ENCODE assay signal across 9 cellular contexts in genomic region chr5:4941957-4942830, GRCh38.
DNase-seq lines count a peak whose midpoint lies in the region; ATAC-seq and TF ChIP-seq lines count a peak whose summit lies in the region.
"Had no signal": no experiment of that assay in that cellular context is flagged by ENCODE, and none has a peak within 500 bp of the region (broad histone marks: within the 10 kb centered on the region; RNA-seq: fewer than 3 reads in every experiment).

No MANE protein-coding gene starts in this region.

- TF ChIP-seq CTCF in H9 (conservative IDR thresholded peaks at IDR 0.05) (peak; percentile 99), astrocyte of the cerebellum (IDR thresholded peaks at IDR 0.05; ENCODE audit: low read depth, low read length, missing control alignments) (peak; percentile 88), lower lobe of right lung (IDR thresholded peaks at IDR 0.05) (peak; percentile 91)

- peaks cover 2% of the 10 kb centered on the region; the same call in 1 of the 2 replicates for H3K27me3 Mint-ChIP-seq in H9 (ENCODE audit: low read depth)
- H3K27me3 Mint-ChIP-seq: stimulated activated naive CD8-positive, alpha-beta T cell treated with anti-CD3 and anti-CD28 coated beads, Interleukin-15, Interleukin-2, amounts not matched to agents 100 ng/mL and 50 ng/mL, for 24 hours had no signal

- no peak overlapping the region for H2BK12ac ChIP-seq in H9 (ENCODE audit: insufficient read length, low read depth, low read length)

- no peak overlapping the region for H3K4me2 ChIP-seq in H9 (ENCODE audit: insufficient read depth, insufficient read length, low read length)

- no peaks in the 10 kb centered on the region for H3K23me2 ChIP-seq in H9 (ENCODE audit: insufficient read length, low read depth, low read length, poor library complexity, severe bottlenecking)

- no CpG with 5 or more reads among the region's 33 CpGs for WGBS in H9 (ENCODE audit: extremely low coverage, insufficient read length, low lambda C conversion rate)

- H2AFZ ChIP-seq in H9 (ENCODE audit: low read length): no peak overlapping the region

- DNase-seq in Daoy (ENCODE audit: low read depth) (peak; percentile 30), H9 (peak; percentile 60), astrocyte of the cerebellum (ENCODE audit: low read depth) (no peak), lower lobe of right lung (peak; percentile 48), GOT3 (lab: John Stamatoyannopoulos, UW) (no peak), T-helper 1 cell (no peak), NCI-H128 (lab: John Stamatoyannopoulos, UW; ENCODE audit: unreplicated experiment) (no peak), T-helper 2 cell (no peak)

- H3K9me3 ChIP-seq in H9 (ENCODE audit: control insufficient read depth, low read depth, low read length) (no peaks in the 10 kb centered on the region), lower lobe of right lung (no peaks in the 10 kb centered on the region)

- H4K91ac ChIP-seq in H9 (ENCODE audit: insufficient read length, low read depth, low read length): no peak overlapping the region

- H3K4me1 ChIP-seq in H9 (ENCODE audit: insufficient read depth, low read length): no peaks in the 10 kb centered on the region
- no peaks in the 10 kb centered on the region for H3K4me1 ChIP-seq in lower lobe of right lung

- H3K9me3 Mint-ChIP-seq in H9: no peaks in the 10 kb centered on the region; a peak in 1 of 5 replicates
- H3K9me3 Mint-ChIP-seq: stimulated activated naive CD8-positive, alpha-beta T cell treated with anti-CD3 and anti-CD28 coated beads, Interleukin-15, Interleukin-2, amounts not matched to agents 100 ng/mL and 50 ng/mL, for 24 hours had no signal

- no peak overlapping the region for H3K4ac ChIP-seq in H9 (ENCODE audit: low read depth, low read length)

- no peak overlapping the region for H3K14ac ChIP-seq in H9 (ENCODE audit: insufficient read depth, low read length)

- H3K9ac ChIP-seq in H9 (ENCODE audit: extremely low read depth, insufficient read length, low read length): no peak overlapping the region

- no peaks in the 10 kb centered on the region for H4K20me1 ChIP-seq in H9 (ENCODE audit: control insufficient read depth, insufficient read depth, insufficient read length)

- H3K79me2 ChIP-seq in H9 (ENCODE audit: insufficient read depth, low read length): no peaks in the 10 kb centered on the region

- no peak overlapping the region for H4K8ac ChIP-seq in H9 (replicated peaks; ENCODE audit: insufficient read length, low read depth, low read length)

- H3K4me3 Mint-ChIP-seq in H9: no peak overlapping the region
- H3K4me3 Mint-ChIP-seq: stimulated activated naive CD8-positive, alpha-beta T cell treated with anti-CD3 and anti-CD28 coated beads, Interleukin-15, Interleukin-2, amounts not matched to agents 100 ng/mL and 50 ng/mL, for 24 hours had no signal

- H2BK15ac ChIP-seq in H9 (ENCODE audit: low read depth, low read length): no peak overlapping the region

- H3K23ac ChIP-seq in H9 (ENCODE audit: insufficient read length, low read depth, low read length): no peak overlapping the region

- H3K4me3 ChIP-seq in astrocyte of the cerebellum (ENCODE audit: low read depth, low read length) (no peak overlapping the region), lower lobe of right lung (no peak overlapping the region)

- H3K27ac Mint-ChIP-seq in H9: no peak overlapping the region; a peak in 1 of 7 replicates
- H3K27ac Mint-ChIP-seq: stimulated activated naive CD8-positive, alpha-beta T cell treated with anti-CD3 and anti-CD28 coated beads, Interleukin-15, Interleukin-2, amounts not matched to agents 100 ng/mL and 50 ng/mL, for 24 hours had no signal

- no peaks in the 10 kb centered on the region for H3K36me3 Mint-ChIP-seq in H9 (ENCODE audit: insufficient read depth in 1 of 3, low read depth in 3 of 3)

- no peak overlapping the region for H2BK120ac ChIP-seq in H9 (ENCODE audit: low read depth, low read length, poor library complexity, severe bottlenecking)

- H2BK20ac ChIP-seq in H9 (ENCODE audit: low read depth, low read length, poor library complexity, severe bottlenecking): no peak overlapping the region

- no peak overlapping the region for H3T11ph ChIP-seq in H9 (ENCODE audit: low read length)

- H3K27ac ChIP-seq in H9 (ENCODE audit: insufficient read length, low read depth, low read length) (no peak overlapping the region), lower lobe of right lung (no peak overlapping the region)

- H3K4me1 Mint-ChIP-seq in H9: peaks cover 8 to 10% of the 10 kb centered on the region in 2 experiments; a peak in 3 of 4 replicates

- H2AK5ac ChIP-seq in H9 (ENCODE audit: insufficient read length, low read length): no peak overlapping the region

- ATAC-seq in lower lobe of right lung: peak; percentile 57 to 74

- in situ Hi-C loops in astrocyte of the cerebellum (cut with HindIII; ENCODE audit: low sequenced_read_pairs): no loop called here

- no peaks in the 10 kb centered on the region for H3K36me3 ChIP-seq in lower lobe of right lung

- no peak overlapping the region for H3K56ac ChIP-seq in H9 (ENCODE audit: insufficient read length, low read depth, low read length)

- H3K79me1 ChIP-seq in H9 (ENCODE audit: insufficient read depth, low read depth, low read length, poor library complexity, severe bottlenecking): no peaks in the 10 kb centered on the region

- H4K5ac ChIP-seq in H9 (ENCODE audit: insufficient read length, low read depth, low read length): no peak overlapping the region

- no peaks in the 10 kb centered on the region for H3K27me3 ChIP-seq in H9 (ENCODE audit: insufficient read depth, low read length)
- no peaks in the 10 kb centered on the region for H3K27me3 ChIP-seq in lower lobe of right lung (ENCODE audit: low read depth)

- intact Hi-C loops in lower lobe of right lung (cut with DNase I): no loop called here

- H3K18ac ChIP-seq in H9 (ENCODE audit: insufficient read length, low read depth, low read length): no peak overlapping the region

- no peak overlapping the region for H2BK5ac ChIP-seq in H9 (ENCODE audit: insufficient read length, low read length)

Comparison
In these comparisons a context has a peak if more than half of its experiments do, and no peak if none do; other contexts are left out.
1. DNase-seq: peak in Daoy (single experiment), H9 (single experiment) and lower lobe of right lung (single experiment); none in astrocyte of the cerebellum (single experiment), GOT3 (single experiment), T-helper 1 cell (0 of 5), NCI-H128 (single experiment) and T-helper 2 cell (0 of 5).
2. Peak in every context shown above with its lines, with median percentiles within 50 percentile points of each other: CTCF ChIP-seq.